18 cellular contexts compared by ENCODE assay signal in the genomic region with DNA sequence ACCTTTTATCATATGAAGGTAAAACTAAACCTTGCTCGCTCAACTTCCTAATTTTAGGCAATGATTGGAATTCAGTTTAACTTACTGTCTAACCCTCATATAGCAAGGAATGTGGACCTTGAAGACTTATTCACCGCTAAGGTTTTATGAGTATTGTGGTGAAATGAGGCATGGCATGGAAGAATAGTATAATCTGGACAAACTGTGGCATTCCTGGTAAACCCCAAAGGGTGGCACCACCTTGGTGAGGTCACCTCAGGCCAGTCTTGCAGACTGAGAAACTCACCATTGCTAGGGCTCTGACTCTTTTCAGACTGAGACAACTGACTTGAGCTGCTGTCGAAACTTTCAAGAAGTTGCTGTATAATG. TPM values are rescaled to one million over a fixed set of nuclear protein-coding genes. Genes with fewer than 3 reads are reported as not detected.
DNase-seq lines count a peak whose midpoint lies in the region; ATAC-seq and TF ChIP-seq lines count a peak whose summit lies in the region.
"Had no signal": no experiment of that assay in that cellular context is flagged by ENCODE, and none has a peak within 500 bp of the region (broad histone marks: within the 10 kb centered on the region; RNA-seq: fewer than 3 reads in every experiment).

No MANE protein-coding gene starts in this region.

- no peak overlapping the region for H3K4me3 ChIP-seq in colonic mucosa
- H3K4me3 ChIP-seq: gastroesophageal sphincter, ovary, tibial nerve had no signal

- H3K9me3 ChIP-seq in colonic mucosa: no peaks in the 10 kb centered on the region
- H3K9me3 ChIP-seq: gastroesophageal sphincter, ovary, tibial nerve had no signal

- H3K4me1 ChIP-seq in colonic mucosa: no peaks in the 10 kb centered on the region

- no peak for ATAC-seq in GM21529 (IDR thresholded peaks at IDR 0.05; ENCODE audit: unreplicated experiment)
- ATAC-seq in GM18873 (IDR thresholded peaks at IDR 0.05; ENCODE audit: low FRiP score, unreplicated experiment): no peak
- ATAC-seq: activated naive CD4-positive, alpha-beta T cell treated with anti-CD3 and anti-CD28 coated beads, Interleukin-2, amount 50 U/mL, for 72 hours; gastroesophageal sphincter; Right ventricle myocardium inferior had no signal

- DNase-seq in ACHN (peak; percentile 64), HS-5 (ENCODE audit: low read depth) (peak; percentile 62), amniotic epithelial cell (ENCODE audit: low read depth) (peak; percentile 47), kidney glomerular epithelial cell (lab: John Stamatoyannopoulos, UW) (peak; percentile 80), colonic mucosa (no peak), occipital lobe (lab: John Stamatoyannopoulos, UW) (no peak)
- DNase-seq: activated CD4-positive, alpha-beta T cell treated with anti-CD3 and anti-CD28 coated beads for 48 hours; activated T-cell treated with anti-CD3 and anti-CD28 coated beads for 4 hours; GF-D8; NCI-H1105; ovary; T-helper 2 cell had no signal

- no peaks in the 10 kb centered on the region for H3K36me3 ChIP-seq in colonic mucosa
- H3K36me3 ChIP-seq: gastroesophageal sphincter, ovary, tibial nerve had no signal

- intact Hi-C loops in colonic mucosa (cut with DNase I): no loop called here

- in situ Hi-C loops in ACHN (cut with HindIII; ENCODE audit: low pct_ligation_motif_present, low pct_unique_long_range_greater_than_20kb, low sequenced_read_pairs): no loop called here

- H3K27ac ChIP-seq in colonic mucosa: no peak overlapping the region
- H3K27ac ChIP-seq: gastroesophageal sphincter, ovary had no signal

- H3K27me3 ChIP-seq in colonic mucosa: no peaks in the 10 kb centered on the region
- H3K27me3 ChIP-seq: gastroesophageal sphincter, ovary, tibial nerve had no signal

- TF ChIP-seq CTCF in colonic mucosa (IDR thresholded peaks at IDR 0.05): no peak

- no peak overlapping the region for H3K9ac ChIP-seq in colonic mucosa (ENCODE audit: low read depth in 2 of 2, low read length in 2 of 2)

RNA-seq across cellular contexts. Expression of a gene that starts 51.1 kb away (rescaled TPM):
- total RNA-seq in colonic mucosa (10 to 100 TPM; 23.6 to 32.7 TPM), occipital lobe (114 TPM)

Comparison
In these comparisons a context has a peak if more than half of its experiments do, and no peak if none do; other contexts are left out.
1. DNase-seq: peak in ACHN (single experiment), HS-5 (single experiment), amniotic epithelial cell (single experiment) and kidney glomerular epithelial cell (single experiment); none in colonic mucosa (single experiment) and occipital lobe (single experiment).